9 cellular contexts compared by ENCODE assay signal in the genomic region with DNA sequence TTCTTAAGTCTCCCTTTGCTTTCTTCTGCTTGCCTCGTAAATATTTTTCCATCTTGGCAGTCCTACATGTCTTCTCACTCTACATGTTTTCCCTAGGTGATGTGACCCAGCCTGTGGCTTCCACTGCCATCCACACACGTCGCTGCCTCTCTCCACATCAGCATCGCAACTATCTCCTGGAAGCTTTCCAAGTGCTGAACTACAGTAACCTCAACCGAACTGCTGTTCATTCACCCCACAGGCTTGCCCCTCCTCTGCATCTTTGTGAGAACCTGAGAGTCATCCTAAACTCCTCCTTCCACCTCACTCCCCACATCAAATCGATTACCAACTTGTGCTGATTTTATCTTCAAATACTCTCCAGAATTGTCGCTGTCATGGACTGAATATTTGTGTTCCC. TPM values are rescaled to one million over a fixed set of nuclear protein-coding genes. Genes with fewer than 3 reads are reported as not detected.
DNase-seq lines count a peak whose midpoint lies in the region; ATAC-seq and TF ChIP-seq lines count a peak whose summit lies in the region.
"Had no signal": no experiment of that assay in that cellular context is flagged by ENCODE, and none has a peak within 500 bp of the region (broad histone marks: within the 10 kb centered on the region; RNA-seq: fewer than 3 reads in every experiment).

No MANE protein-coding gene starts in this region.

- peaks cover 42% of the 10 kb centered on the region for H3K4me1 Mint-ChIP-seq in activated CD4-positive, alpha-beta T cell treated with anti-CD3 and anti-CD28 coated beads, Interleukin-2, amount 10 ng/mL, durations not matched to agents 7 days and 5 days

- POLR2A ChIA-PET in activated CD4-positive, alpha-beta T cell treated with anti-CD3 and anti-CD28 coated beads, Interleukin-2, amount 10 ng/mL, durations not matched to agents 7 days and 5 days (lab: Charles Lee): no interaction called here

- CTCF ChIA-PET in activated CD4-positive, alpha-beta T cell treated with anti-CD3 and anti-CD28 coated beads, Interleukin-2, amount 10 ng/mL, durations not matched to agents 7 days and 5 days (lab: Charles Lee): interaction anchor here (0.7 to 2.0 kb wide), 3 partner anchors 9 to 305 kb away, joined by 3 to 7 read pairs (median 4); no protein-coding TSS in a partner anchor

- H3K4me3 Mint-ChIP-seq in activated CD4-positive, alpha-beta T cell treated with anti-CD3 and anti-CD28 coated beads, Interleukin-2, amount 10 ng/mL, durations not matched to agents 7 days and 5 days: no peak overlapping the region
- H3K4me3 Mint-ChIP-seq: activated B cell treated with CpG ODN at 0.5 μM for 24 hours had no signal

- H3K27ac ChIP-seq in epithelial cell of prostate: no peak overlapping the region

- peaks cover 14% of the 10 kb centered on the region for H3K27me3 Mint-ChIP-seq in activated CD4-positive, alpha-beta T cell treated with anti-CD3 and anti-CD28 coated beads, Interleukin-2, amount 10 ng/mL, durations not matched to agents 7 days and 5 days
- H3K27me3 Mint-ChIP-seq: activated B cell treated with CpG ODN at 0.5 μM for 24 hours had no signal

- no peak overlapping the region for H3K27ac Mint-ChIP-seq in activated CD4-positive, alpha-beta T cell treated with anti-CD3 and anti-CD28 coated beads, Interleukin-2, amount 10 ng/mL, durations not matched to agents 7 days and 5 days
- H3K27ac Mint-ChIP-seq: activated B cell treated with CpG ODN at 0.5 μM for 24 hours had no signal

- H3K36me3 Mint-ChIP-seq in activated CD4-positive, alpha-beta T cell treated with anti-CD3 and anti-CD28 coated beads, Interleukin-2, amount 10 ng/mL, durations not matched to agents 7 days and 5 days (ENCODE audit: low read depth): no peaks in the 10 kb centered on the region

- TF ChIP-seq CTCF in GM10266 (IDR thresholded peaks at IDR 0.05; ENCODE audit: control insufficient read depth, insufficient read depth, low read depth, missing control alignments): no peak
- no peak for TF ChIP-seq CTCF in GM20000 (IDR thresholded peaks at IDR 0.05; ENCODE audit: extremely low read depth, missing control alignments)

- no peak for ATAC-seq in HG03469 (IDR thresholded peaks at IDR 0.05; ENCODE audit: unreplicated experiment)

- H3K9me3 Mint-ChIP-seq in activated CD4-positive, alpha-beta T cell treated with anti-CD3 and anti-CD28 coated beads, Interleukin-2, amount 10 ng/mL, durations not matched to agents 7 days and 5 days: no peaks in the 10 kb centered on the region
- H3K9me3 Mint-ChIP-seq: activated B cell treated with CpG ODN at 0.5 μM for 24 hours had no signal

- peak; percentile 3 for DNase-seq in NCI-H2227 (lab: John Stamatoyannopoulos, UW; ENCODE audit: unreplicated experiment)
- no peak for DNase-seq in NCI-H2227 treated with DMSO at 0.1 percent for 48 hours (lab: John Stamatoyannopoulos, UW)
- DNase-seq in activated CD4-positive, alpha-beta T cell treated with anti-CD3 and anti-CD28 coated beads, Interleukin-2, amount 10 ng/mL, durations not matched to agents 7 days and 5 days: peak; percentile 72
- DNase-seq in epithelial cell of prostate (ENCODE audit: low read depth, low spot score): peak; percentile 24
- DNase-seq in stimulated activated CD8-positive, alpha-beta memory T cell treated with anti-CD3 and anti-CD28 coated beads, Interleukin-12 subunit alpha, Interleukin-12 subunit beta, amount 100 ng/mL, for 24 hours (ENCODE audit: extremely low read depth): peak; percentile 5
- DNase-seq in GM10266 (ENCODE audit: extremely low spot score): no peak
- no peak for DNase-seq in GM20000 (ENCODE audit: low spot score)
- DNase-seq: activated B cell treated with CpG ODN at 0.5 μM for 24 hours had no signal

RNA-seq across cellular contexts. Expression of a gene that starts 41.2 kb away (rescaled TPM):
- 10 to 100 TPM; 18.8 to 19.7 TPM for total RNA-seq in activated CD4-positive, alpha-beta T cell treated with anti-CD3 and anti-CD28 coated beads, Interleukin-2, amount 10 ng/mL, durations not matched to agents 7 days and 5 days

Comparison
In these comparisons a context has a peak if more than half of its experiments do, and no peak if none do; other contexts are left out.
1. DNase-seq: peak in NCI-H2227 (single experiment), activated CD4-positive, alpha-beta T cell treated with anti-CD3 and anti-CD28 coated beads, Interleukin-2, amount 10 ng/mL, durations not matched to agents 7 days and 5 days (single experiment), epithelial cell of prostate (single experiment) and stimulated activated CD8-positive, alpha-beta memory T cell treated with anti-CD3 and anti-CD28 coated beads, Interleukin-12 subunit alpha, Interleukin-12 subunit beta, amount 100 ng/mL, for 24 hours (single experiment); none in NCI-H2227 treated with DMSO at 0.1 percent for 48 hours (single experiment), GM10266 (single experiment) and GM20000 (single experiment).